Comparison of ENCODE assay signal across 8 cellular contexts in the genomic region with DNA sequence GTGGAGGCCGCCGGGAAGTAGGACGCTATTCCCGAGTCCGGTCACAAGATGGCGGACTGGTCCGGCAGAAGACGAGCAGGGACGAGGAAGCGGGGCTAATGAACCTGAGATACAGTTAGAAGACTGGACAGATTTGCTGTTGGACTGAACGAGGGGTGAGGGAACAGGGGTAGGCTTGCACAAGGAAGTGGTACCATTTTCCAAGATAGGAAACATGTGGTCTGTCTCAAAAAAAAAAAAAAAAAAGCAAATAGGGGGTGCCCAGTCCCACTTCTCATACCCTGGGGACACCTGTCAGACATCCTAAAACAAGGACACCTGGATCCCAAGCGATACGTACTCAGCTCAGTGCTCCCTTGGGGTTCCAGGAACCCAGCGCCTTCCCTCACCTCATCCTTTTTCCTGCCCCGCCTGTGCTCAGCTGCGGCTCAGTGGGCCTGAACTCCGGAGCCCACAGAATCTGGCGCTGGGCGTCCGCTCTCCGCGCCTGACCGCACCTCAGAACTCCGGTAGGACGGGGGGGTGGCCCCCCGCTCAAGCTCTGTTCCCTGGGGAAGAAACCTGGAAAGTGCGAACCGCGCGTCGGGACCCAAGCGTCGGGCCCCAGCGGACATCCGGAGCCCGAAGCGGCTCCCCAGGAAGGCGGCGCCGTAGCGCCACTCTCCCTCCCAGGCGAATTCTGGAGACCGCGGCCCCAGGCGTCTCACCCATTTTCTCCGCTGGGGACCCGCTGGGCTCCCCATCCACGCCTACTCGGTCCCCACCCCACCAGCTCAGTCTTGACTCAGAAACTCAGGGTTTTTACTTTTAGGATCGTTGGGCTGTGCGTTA. TPM values are rescaled to one million over a fixed set of nuclear protein-coding genes. Genes with fewer than 3 reads are reported as not detected.
DNase-seq lines count a peak whose midpoint lies in the region; ATAC-seq and TF ChIP-seq lines count a peak whose summit lies in the region.

A gene with protein sequence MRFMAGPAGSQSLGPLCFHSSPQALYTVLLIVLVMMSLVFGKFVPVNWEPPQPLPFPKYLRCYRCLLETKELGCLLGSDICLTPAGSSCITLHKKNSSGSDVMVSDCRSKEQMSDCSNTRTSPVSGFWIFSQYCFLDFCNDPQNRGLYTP (minus strand): TSS at position 227 of the 831 bp plus-strand sequence. CDS start 694 bp downstream, outside the sequence.

- H3K4me1 ChIP-seq in BLaER1 (peaks cover 60% of the 10 kb centered on the region), H9 (ENCODE audit: insufficient read depth, low read length) (no peaks in the 10 kb centered on the region)

- H3K36me3 Mint-ChIP-seq in H9 (ENCODE audit: insufficient read depth in 1 of 3, low read depth in 3 of 3), result peaks cover 0 to 7% (median under 1%) of the 10 kb centered on the region in 3 experiments; a peak in 4 of 7 replicates

- H3K23ac ChIP-seq in H9 (ENCODE audit: insufficient read length, low read depth, low read length), result no peak within 1 kb of the TSS

- DNase-seq in H9 (peak; percentile 78), NCI-H446 treated with DMSO at 0.1 percent for 48 hours (lab: John Stamatoyannopoulos, UW) (peak; percentile 27), coronary artery (ENCODE audit: low spot score) (peak; percentile 87), kidney glomerular epithelial cell (lab: John Stamatoyannopoulos, UW) (peak; percentile 76)
- peak; percentile 44 to 52 for DNase-seq in activated CD4-positive, alpha-beta T cell treated with anti-CD3 and anti-CD28 coated beads for 24 hours (ENCODE audit: low read depth in 2 of 2)
- peak; percentile 60 for DNase-seq in stimulated activated CD4-positive, alpha-beta T cell treated with anti-CD3 and anti-CD28 coated beads, Interleukin-12 subunit alpha, Interleukin-12 subunit beta, amount 100 ng/mL, for 4 hours

- peak; percentile 78 for TF ChIP-seq CTCF in H9 (conservative IDR thresholded peaks at IDR 0.05)
- peak; percentile 55 for TF ChIP-seq CTCF in coronary artery (IDR thresholded peaks at IDR 0.05)

- no peak within 1 kb of the TSS for H3K56ac ChIP-seq in H9 (ENCODE audit: insufficient read length, low read depth, low read length)

- H4K5ac ChIP-seq in H9 (ENCODE audit: insufficient read length, low read depth, low read length), result no peak within 1 kb of the TSS

- H3K79me2 ChIP-seq in H9 (ENCODE audit: insufficient read depth, low read length), result no peaks in the 10 kb centered on the region

- H3K4me2 ChIP-seq in BLaER1 (peak within 1 kb of the TSS; percentile 91), H9 (ENCODE audit: insufficient read depth, insufficient read length, low read length) (peak within 1 kb of the TSS; percentile 92)

- no peak within 1 kb of the TSS for H2BK120ac ChIP-seq in H9 (ENCODE audit: low read depth, low read length, poor library complexity, severe bottlenecking)

- no peaks in the 10 kb centered on the region for H3K27me3 ChIP-seq in BLaER1
- H3K27me3 ChIP-seq in H9 (ENCODE audit: insufficient read depth, low read length), result no peaks in the 10 kb centered on the region; the same call in 1 of the 2 replicates

- peak within 1 kb of the TSS; percentile 44 for H3K18ac ChIP-seq in H9 (ENCODE audit: insufficient read length, low read depth, low read length)

- H2AFZ ChIP-seq in H9 (ENCODE audit: low read length), result no peak within 1 kb of the TSS

- H4K91ac ChIP-seq in H9 (ENCODE audit: insufficient read length, low read depth, low read length), result no peak within 1 kb of the TSS

- H3K9me3 ChIP-seq in BLaER1 (no peaks in the 10 kb centered on the region), H9 (ENCODE audit: control insufficient read depth, low read depth, low read length) (no peaks in the 10 kb centered on the region)

- peaks cover 20 to 25% of the 10 kb centered on the region in 2 experiments for H3K4me1 Mint-ChIP-seq in H9

- peak within 1 kb of the TSS in 1 of 3 experiments; percentile 57; a peak in 3 of 7 replicates for H3K27ac Mint-ChIP-seq in H9

- H4K20me1 ChIP-seq in BLaER1, result peaks cover 26% of the 10 kb centered on the region
- H4K20me1 ChIP-seq in H9 (ENCODE audit: control insufficient read depth, insufficient read depth, insufficient read length), result no peaks in the 10 kb centered on the region

- H3K9me3 Mint-ChIP-seq in H9, result no peaks in the 10 kb centered on the region; a peak in 3 of 5 replicates

- peaks cover 29% of the 10 kb centered on the region for H3K27me3 Mint-ChIP-seq in H9 (ENCODE audit: low read depth)

- H2BK15ac ChIP-seq in H9 (ENCODE audit: low read depth, low read length), result no peak within 1 kb of the TSS

- H3K4me3 ChIP-seq in BLaER1, result peak within 1 kb of the TSS; percentile 54
- H3K4me3 ChIP-seq in coronary artery, result peak within 1 kb of the TSS; percentile 63

- no peak within 1 kb of the TSS for H2BK12ac ChIP-seq in H9 (ENCODE audit: insufficient read length, low read depth, low read length)

- H2BK5ac ChIP-seq in H9 (ENCODE audit: insufficient read length, low read length), result no peak within 1 kb of the TSS

- H3T11ph ChIP-seq in H9 (ENCODE audit: low read length), result no peak within 1 kb of the TSS

- no peaks in the 10 kb centered on the region for H3K79me1 ChIP-seq in H9 (ENCODE audit: insufficient read depth, low read depth, low read length, poor library complexity, severe bottlenecking)

- no peak within 1 kb of the TSS for H3K4ac ChIP-seq in H9 (ENCODE audit: low read depth, low read length)

- ATAC-seq in HG02840 (IDR thresholded peaks at IDR 0.05; ENCODE audit: low FRiP score, unreplicated experiment), result no peak

- peak within 1 kb of the TSS; percentile 76 to 89 for H3K4me3 Mint-ChIP-seq in H9

- peaks cover 18% of the 10 kb centered on the region for H3K23me2 ChIP-seq in H9 (ENCODE audit: insufficient read length, low read depth, low read length, poor library complexity, severe bottlenecking)

- no CpG with 5 or more reads among the region's 51 CpGs for WGBS in H9 (ENCODE audit: extremely low coverage, insufficient read length, low lambda C conversion rate)

- H2BK20ac ChIP-seq in H9 (ENCODE audit: low read depth, low read length, poor library complexity, severe bottlenecking), result no peak within 1 kb of the TSS

- H3K14ac ChIP-seq in H9 (ENCODE audit: insufficient read depth, low read length), result peak within 1 kb of the TSS; percentile 26; the same call in 1 of the 2 replicates

- peaks cover 29% of the 10 kb centered on the region for H3K36me3 ChIP-seq in BLaER1

- no peak within 1 kb of the TSS for H4K8ac ChIP-seq in H9 (replicated peaks; ENCODE audit: insufficient read length, low read depth, low read length)

- H2AK5ac ChIP-seq in H9 (ENCODE audit: insufficient read length, low read length), result no peak within 1 kb of the TSS

- peak within 1 kb of the TSS; percentile 54; the same call in 1 of the 2 replicates for H3K9ac ChIP-seq in BLaER1
- H3K9ac ChIP-seq in H9 (ENCODE audit: extremely low read depth, insufficient read length, low read length), result no peak within 1 kb of the TSS

- H3K27ac ChIP-seq in BLaER1 (peak within 1 kb of the TSS; percentile 39), H9 (ENCODE audit: insufficient read length, low read depth, low read length) (no peak within 1 kb of the TSS), coronary artery (peak within 1 kb of the TSS; percentile 35 to 63)

RNA-seq across cellular contexts. Expression of the gene that starts here (rescaled TPM):
- 1.8 and 2.2 TPM in 2 replicates for total RNA-seq in H9 (2021)

Comparison
In these comparisons a context has a peak if more than half of its experiments do, and no peak if none do; other contexts are left out.
1. DNase-seq: peak in every context shown above with its lines; median percentile 87 in coronary artery; 78 in H9; 76 in kidney glomerular epithelial cell; 60 in stimulated activated CD4-positive, alpha-beta T cell treated with anti-CD3 and anti-CD28 coated beads, Interleukin-12 subunit alpha, Interleukin-12 subunit beta, amount 100 ng/mL, for 4 hours; 48 in activated CD4-positive, alpha-beta T cell treated with anti-CD3 and anti-CD28 coated beads for 24 hours; 27 in NCI-H446 treated with DMSO at 0.1 percent for 48 hours.